30 cellular contexts compared by ENCODE assay signal in the genomic region with DNA sequence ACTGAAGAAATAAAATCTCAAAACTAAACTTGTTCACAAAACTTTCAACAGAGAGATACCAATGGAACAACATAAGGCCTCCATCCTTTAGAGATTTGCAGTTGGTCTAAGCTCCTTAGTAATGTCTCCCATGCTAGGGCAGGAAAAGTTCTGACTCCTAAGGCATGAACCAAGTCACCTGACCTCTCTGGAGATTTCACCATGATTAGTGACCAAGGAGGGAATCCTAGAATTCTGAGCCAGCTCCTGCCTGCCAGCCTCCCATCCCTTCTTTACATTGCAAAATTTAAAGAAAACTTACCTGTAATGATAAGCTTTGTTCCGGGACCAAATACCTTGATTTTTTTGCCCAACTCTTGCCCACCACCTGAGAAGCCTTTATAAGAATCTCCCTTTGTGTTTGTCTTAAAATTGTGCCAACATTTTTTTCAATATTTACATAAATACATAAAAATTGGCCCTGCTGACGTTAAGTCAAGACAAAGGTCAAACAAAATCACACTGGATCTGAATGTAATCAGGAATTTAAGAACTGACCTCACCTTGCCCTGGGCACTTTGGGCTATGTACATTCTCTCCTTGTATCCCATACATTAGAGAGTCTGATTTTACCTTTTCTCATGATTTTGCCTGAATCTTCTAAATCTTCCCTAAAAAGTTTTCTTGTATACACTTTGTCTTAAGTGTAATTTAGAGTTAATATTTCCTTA.
DNase-seq lines count a peak whose midpoint lies in the region; ATAC-seq, FAIRE-seq and TF ChIP-seq lines count a peak whose summit lies in the region.
"Had no signal": no experiment of that assay in that cellular context is flagged by ENCODE, and none has a peak within 500 bp of the region (broad histone marks: within the 10 kb centered on the region; RNA-seq: fewer than 3 reads in every experiment).

A gene (minus strand): TSS at position 351 of the 710 bp plus-strand sequence.

- TF ChIP-seq POLR2A in HepG2 (IDR thresholded peaks at IDR 0.05; ENCODE audit: insufficient read depth in 1 of 2, low read depth in 2 of 2, low read length in 2 of 2), result no peak

- no peaks in the 10 kb centered on the region for H3K36me3 ChIP-seq in GM23338 (ENCODE audit: insufficient read depth)
- no peaks in the 10 kb centered on the region for H3K36me3 ChIP-seq in HepG2 (replicated peaks in 1 of 2; ENCODE audit: control insufficient read depth in 1 of 2, insufficient read depth in 2 of 2, low read length in 2 of 2)
- H3K36me3 ChIP-seq: left ventricle myocardium inferior, upper lobe of left lung had no signal

- no peaks in the 10 kb centered on the region for H3K4me1 Mint-ChIP-seq in T-helper 1 cell treated with Interleukin-12 subunit alpha and Interleukin-12 subunit beta and Interleukin-4 antibody, amounts not matched to agents 30 μg/mL and 1 μg/mL, for 36 hours (ENCODE audit: low read depth)
- H3K4me1 Mint-ChIP-seq in GM23338, result peaks cover 15% of the 10 kb centered on the region; the same call in 2 of the 3 replicates
- no peaks in the 10 kb centered on the region for H3K4me1 Mint-ChIP-seq in activated naive CD8-positive, alpha-beta T cell treated with anti-CD3 and anti-CD28 coated beads for 36 hours
- H3K4me1 Mint-ChIP-seq in natural killer cell treated with Interleukin-12 subunit alpha and Interleukin-12 subunit beta and Interleukin-15 and Interleukin-18, amount 100 ng/mL, for 72 hours (ENCODE audit: low read depth in 2 of 2), result peaks cover 38 to 49% of the 10 kb centered on the region in 2 donors

- TF ChIP-seq RAD21 in HepG2 (CRISPR knock-in tag; IDR thresholded peaks at IDR 0.05), result no peak

- intact Hi-C loops in HepG2 (cut with micrococcal nuclease; ENCODE audit: unreplicated experiment), result no loop called here

- POLR2A ChIA-PET in HepG2 (lab: Yijun Ruan, JAX), result no interaction called here

- no peak within 1 kb of the TSS for H3K27ac ChIP-seq in GM23338 (ENCODE audit: low read depth)
- H3K27ac ChIP-seq in HepG2 (ENCODE audit: extremely low read length, insufficient read depth, low read length), result no peak within 1 kb of the TSS
- H3K27ac ChIP-seq: hepatocyte, left ventricle myocardium inferior had no signal

- no peak within 1 kb of the TSS for H3K9ac ChIP-seq in HepG2 (ENCODE audit: insufficient read depth, low read depth, low read length)

- H2AFZ ChIP-seq in GM23338 (peak within 1 kb of the TSS; percentile 15; the same call in 1 of the 2 replicates), HepG2 (ENCODE audit: low read length) (no peak within 1 kb of the TSS)
- H2AFZ ChIP-seq: hepatocyte had no signal

- H3K4me2 ChIP-seq in GM23338 (no peak within 1 kb of the TSS), HepG2 (ENCODE audit: low read depth, low read length) (no peak within 1 kb of the TSS)
- H3K4me2 ChIP-seq: hepatocyte, smooth muscle cell had no signal

- H3K4me3 ChIP-seq in GM23338 (no peak within 1 kb of the TSS), HepG2 (replicated peaks in 1 of 3; ENCODE audit: insufficient read depth in 1 of 3, low read depth in 2 of 3, low read length in 3 of 3) (no peak within 1 kb of the TSS)
- H3K4me3 ChIP-seq: GM12878, hepatocyte, left ventricle myocardium inferior, mucosa of descending colon, smooth muscle cell, upper lobe of left lung had no signal

- no peaks in the 10 kb centered on the region for H3F3A ChIP-seq in GM23338 (replicated peaks; ENCODE audit: low read depth)

- H3K27ac Mint-ChIP-seq in T-helper 1 cell treated with Interleukin-12 subunit alpha and Interleukin-12 subunit beta and Interleukin-4 antibody, amounts not matched to agents 30 μg/mL and 1 μg/mL, for 36 hours, result no peak within 1 kb of the TSS
- no peak within 1 kb of the TSS for H3K27ac Mint-ChIP-seq in GM23338
- no peak within 1 kb of the TSS for H3K27ac Mint-ChIP-seq in activated naive CD8-positive, alpha-beta T cell treated with anti-CD3 and anti-CD28 coated beads for 36 hours
- peak within 1 kb of the TSS; percentile 86 to 100 for H3K27ac Mint-ChIP-seq in natural killer cell treated with Interleukin-12 subunit alpha and Interleukin-12 subunit beta and Interleukin-15 and Interleukin-18, amount 100 ng/mL, for 72 hours
- H3K27ac Mint-ChIP-seq: activated naive CD4-positive, alpha-beta T cell treated with anti-CD3 and anti-CD28 coated beads, Interleukin-2, amount 50 U/mL, for 72 hours had no signal

- in situ Hi-C loops in HepG2 (cut with HindIII; ENCODE audit: extremely low pct_ligation_motif_present, low pct_unique_long_range_greater_than_20kb), result no loop called here

- BruUV-seq in HepG2 (replicated peaks; lab: Mats Ljungman, UMichigan), result no TSS peak

- 2% methylated on average over 2 of the region's 2 CpGs for WGBS in HepG2 (ENCODE audit: low lambda C conversion rate)

- H3K79me2 ChIP-seq in GM23338 (replicated peaks; ENCODE audit: insufficient read depth), result no peaks in the 10 kb centered on the region
- no peaks in the 10 kb centered on the region for H3K79me2 ChIP-seq in HepG2 (ENCODE audit: insufficient read depth, low read length)
- H3K79me2 ChIP-seq: hepatocyte had no signal

- H3K27me3 ChIP-seq in GM23338 (ENCODE audit: insufficient read depth) (no peaks in the 10 kb centered on the region), HepG2 (ENCODE audit: control insufficient read depth in 1 of 2, insufficient read depth in 2 of 2, low read length in 2 of 2) (no peaks in the 10 kb centered on the region)
- H3K27me3 ChIP-seq: hepatocyte, upper lobe of left lung had no signal

- H3K27me3 Mint-ChIP-seq in T-helper 1 cell treated with Interleukin-12 subunit alpha and Interleukin-12 subunit beta and Interleukin-4 antibody, amounts not matched to agents 30 μg/mL and 1 μg/mL, for 36 hours (ENCODE audit: low read depth), result no peaks in the 10 kb centered on the region
- no peaks in the 10 kb centered on the region for H3K27me3 Mint-ChIP-seq in GM23338 (ENCODE audit: insufficient read depth, low read depth, poor library complexity)
- H3K27me3 Mint-ChIP-seq in activated naive CD8-positive, alpha-beta T cell treated with anti-CD3 and anti-CD28 coated beads for 36 hours, result no peaks in the 10 kb centered on the region
- no peaks in the 10 kb centered on the region for H3K27me3 Mint-ChIP-seq in natural killer cell treated with Interleukin-12 subunit alpha and Interleukin-12 subunit beta and Interleukin-15 and Interleukin-18, amount 100 ng/mL, for 72 hours

- no peak for TF ChIP-seq EP300 in HepG2 (IDR thresholded peaks at IDR 0.05; ENCODE audit: low read depth in 2 of 2, low read length in 2 of 2)
- TF ChIP-seq EP300 in HepG2 (CRISPR knock-in tag; IDR thresholded peaks at IDR 0.05; ENCODE audit: borderline replicate concordance), result no peak

- no peaks in the 10 kb centered on the region for H3K36me3 Mint-ChIP-seq in T-helper 1 cell treated with Interleukin-12 subunit alpha and Interleukin-12 subunit beta and Interleukin-4 antibody, amounts not matched to agents 30 μg/mL and 1 μg/mL, for 36 hours (ENCODE audit: low read depth)
- no peaks in the 10 kb centered on the region for H3K36me3 Mint-ChIP-seq in GM23338 (ENCODE audit: low read depth)
- no peaks in the 10 kb centered on the region for H3K36me3 Mint-ChIP-seq in activated naive CD8-positive, alpha-beta T cell treated with anti-CD3 and anti-CD28 coated beads for 36 hours
- peaks cover 9% of the 10 kb centered on the region for H3K36me3 Mint-ChIP-seq in natural killer cell treated with Interleukin-12 subunit alpha and Interleukin-12 subunit beta and Interleukin-15 and Interleukin-18, amount 100 ng/mL, for 72 hours
- H3K36me3 Mint-ChIP-seq: activated naive CD4-positive, alpha-beta T cell treated with anti-CD3 and anti-CD28 coated beads, Interleukin-2, amount 50 U/mL, for 72 hours had no signal

- H4K20me1 ChIP-seq in GM23338 (replicated peaks; ENCODE audit: insufficient read depth) (no peaks in the 10 kb centered on the region), HepG2 (ENCODE audit: insufficient read depth, low read length) (no peaks in the 10 kb centered on the region)

- FAIRE-seq in HepG2 (lab: Jason Lieb, UNC), result no peak
- FAIRE-seq: A204.1, GM12878, GM19239, HTR-8/SVneo had no signal

- no peaks in the 10 kb centered on the region for H3K9me3 Mint-ChIP-seq in T-helper 1 cell treated with Interleukin-12 subunit alpha and Interleukin-12 subunit beta and Interleukin-4 antibody, amounts not matched to agents 30 μg/mL and 1 μg/mL, for 36 hours
- H3K9me3 Mint-ChIP-seq in GM23338, result no peaks in the 10 kb centered on the region
- no peaks in the 10 kb centered on the region for H3K9me3 Mint-ChIP-seq in activated naive CD8-positive, alpha-beta T cell treated with anti-CD3 and anti-CD28 coated beads for 36 hours
- H3K9me3 Mint-ChIP-seq in natural killer cell treated with Interleukin-12 subunit alpha and Interleukin-12 subunit beta and Interleukin-15 and Interleukin-18, amount 100 ng/mL, for 72 hours, result no peaks in the 10 kb centered on the region
- H3K9me3 Mint-ChIP-seq: activated naive CD4-positive, alpha-beta T cell treated with anti-CD3 and anti-CD28 coated beads, Interleukin-2, amount 50 U/mL, for 72 hours had no signal

- H3K4me1 ChIP-seq in GM23338 (ENCODE audit: insufficient read depth) (peaks cover 4% of the 10 kb centered on the region; the same call in 1 of the 2 replicates), HepG2 (ENCODE audit: insufficient read depth, low read length) (no peaks in the 10 kb centered on the region)
- H3K4me1 ChIP-seq: left ventricle myocardium inferior, upper lobe of left lung had no signal

- peak within 1 kb of the TSS; percentile 34 for H3K4me3 Mint-ChIP-seq in T-helper 1 cell treated with Interleukin-12 subunit alpha and Interleukin-12 subunit beta and Interleukin-4 antibody, amounts not matched to agents 30 μg/mL and 1 μg/mL, for 36 hours
- H3K4me3 Mint-ChIP-seq in GM23338, result no peak within 1 kb of the TSS
- peak within 1 kb of the TSS; percentile 54 for H3K4me3 Mint-ChIP-seq in activated naive CD8-positive, alpha-beta T cell treated with anti-CD3 and anti-CD28 coated beads for 36 hours
- H3K4me3 Mint-ChIP-seq in natural killer cell treated with Interleukin-12 subunit alpha and Interleukin-12 subunit beta and Interleukin-15 and Interleukin-18, amount 100 ng/mL, for 72 hours, result peak within 1 kb of the TSS; percentile 97

- ATAC-seq in GM23338 (no peak), HepG2 (no peak)
- ATAC-seq in natural killer cell treated with Interleukin-12 subunit alpha and Interleukin-12 subunit beta and Interleukin-15 and Interleukin-18, amount 100 ng/mL, for 72 hours, result no peak
- ATAC-seq: activated naive CD4-positive, alpha-beta T cell treated with anti-CD3 and anti-CD28 coated beads, Interleukin-2, amount 50 U/mL, for 72 hours; esophagus mucosa; GM12878; mucosa of descending colon had no signal

- no peak for TF ChIP-seq CTCF in GM23338 (conservative IDR thresholded peaks at IDR 0.05; ENCODE audit: low read depth in 2 of 2)
- TF ChIP-seq CTCF in HepG2 (CRISPR knock-in tag; IDR thresholded peaks at IDR 0.05), result no peak

- DNase-seq in T-helper 1 cell (no peak), GM23338 (ENCODE audit: low spot score) (no peak), KG1 (lab: John Stamatoyannopoulos, UW) (no peak), GM19238 (ENCODE audit: insufficient read length, low spot score) (no peak), HepG2 (ENCODE audit: low spot score) (no peak)
- DNase-seq in activated naive CD8-positive, alpha-beta T cell treated with anti-CD3 and anti-CD28 coated beads for 36 hours, result no peak
- no peak for DNase-seq in natural killer cell treated with Interleukin-12 subunit alpha and Interleukin-12 subunit beta and Interleukin-15 and Interleukin-18, amount 100 ng/mL, for 72 hours (ENCODE audit: low spot score)
- DNase-seq: activated CD4-positive, alpha-beta T cell treated with anti-CD3 and anti-CD28 coated beads for 48 hours; activated T-cell treated with anti-CD3 and anti-CD28 coated beads for 4 hours; DND-41; foreskin melanocyte; Karpas-422; left ventricle myocardium inferior; mucosa of descending colon; NCI-H1092; NCI-H2029; NCI-H226; NCI-H774; stimulated activated CD4-positive, alpha-beta T cell treated with anti-CD3 and anti-CD28 coated beads, Interleukin-2, amount 100 ng/mL, for 48 hours; SW 1271; upper lobe of left lung had no signal

- no peaks in the 10 kb centered on the region for H3K9me2 ChIP-seq in GM23338 (ENCODE audit: insufficient read depth)

- CTCF ChIA-PET in HepG2 (lab: Yijun Ruan, JAX; ENCODE audit: low intra/inter-chr PET ratio, low total read pairs), result no interaction called here

- H3K9me3 ChIP-seq in HepG2 (ENCODE audit: low read length), result no peaks in the 10 kb centered on the region
- H3K9me3 ChIP-seq: left ventricle myocardium inferior, mucosa of descending colon, upper lobe of left lung had no signal

Comparison
In these comparisons a context has a peak if more than half of its experiments do, and no peak if none do; other contexts are left out.
1. H3K27ac Mint-ChIP-seq: peak in natural killer cell treated with Interleukin-12 subunit alpha and Interleukin-12 subunit beta and Interleukin-15 and Interleukin-18, amount 100 ng/mL, for 72 hours (2 of 2); none in T-helper 1 cell treated with Interleukin-12 subunit alpha and Interleukin-12 subunit beta and Interleukin-4 antibody, amounts not matched to agents 30 μg/mL and 1 μg/mL, for 36 hours (single experiment), GM23338 (single experiment) and activated naive CD8-positive, alpha-beta T cell treated with anti-CD3 and anti-CD28 coated beads for 36 hours (single experiment).